Comparison of ENCODE assay signal across 1 cellular context in genomic region chr17:50977487-50978159, GRCh38.
A peak's percentile ranks its signal among the peaks of the same experiment; 100 is the strongest.
TF ChIP-seq lines count a peak whose summit lies in the region.

No MANE protein-coding gene starts in this region.

TF ChIP-seq in HepG2, 621 proteins besides CTCF, POLR2A, EP300 and RAD21 (continued from another document and continues in another):
- TF ChIP-seq ZNF775 (CRISPR knock-in tag; IDR thresholded peaks at IDR 0.05; ENCODE audit: borderline replicate concordance) (no peak), BCL3 (CRISPR knock-in tag; IDR thresholded peaks at IDR 0.05) (0 out of 2 replicates have a peak, but pooled peaks have one; percentile 53), ZFP36L1 (CRISPR knock-in tag; IDR thresholded peaks at IDR 0.05) (no peak), ZNF776 (CRISPR knock-in tag; IDR thresholded peaks at IDR 0.05) (no peak), CAMTA2 (CRISPR knock-in tag; IDR thresholded peaks at IDR 0.05; ENCODE audit: borderline replicate concordance) (no peak), RXRA (CRISPR knock-in tag; IDR thresholded peaks at IDR 0.05) (peak; percentile 41; the same call in 1 of the 2 replicates), MAZ (IDR thresholded peaks at IDR 0.05; ENCODE audit: borderline replicate concordance, low read depth, low read length) (no peak), MAZ (CRISPR knock-in tag; IDR thresholded peaks at IDR 0.05; ENCODE audit: low read depth) (no peak), RFXAP (CRISPR knock-in tag; IDR thresholded peaks at IDR 0.05; ENCODE audit: borderline replicate concordance) (no peak), NR2C2 (CRISPR knock-in tag; IDR thresholded peaks at IDR 0.05; ENCODE audit: borderline replicate concordance) (0 out of 2 replicates have a peak, but pooled peaks have one; percentile 15), PRPF4 (IDR thresholded peaks at IDR 0.05; ENCODE audit: low read depth, low read length, poor library complexity, severe bottlenecking) (no peak), ZNF121 (CRISPR knock-in tag; IDR thresholded peaks at IDR 0.05) (peak; percentile 71), TRIM22 (IDR thresholded peaks at IDR 0.05) (no peak), U2AF2 (IDR thresholded peaks at IDR 0.05; ENCODE audit: low read depth, low read length) (no peak), FOSL1 (CRISPR knock-in tag; IDR thresholded peaks at IDR 0.05; ENCODE audit: borderline replicate concordance) (no peak), NFKB2 (CRISPR knock-in tag; IDR thresholded peaks at IDR 0.05; ENCODE audit: borderline replicate concordance) (no peak), RNF219 (CRISPR knock-in tag; IDR thresholded peaks at IDR 0.05) (no peak), FOXC1 (CRISPR knock-in tag; IDR thresholded peaks at IDR 0.05; ENCODE audit: borderline replicate concordance) (no peak), IKZF5 (CRISPR knock-in tag; IDR thresholded peaks at IDR 0.05) (peak; percentile 80), SMAD3 (CRISPR knock-in tag; IDR thresholded peaks at IDR 0.05) (0 out of 2 replicates have a peak, but pooled peaks have one; percentile 39), MED8 (CRISPR knock-in tag; IDR thresholded peaks at IDR 0.05; ENCODE audit: insufficient replicate concordance) (peak; percentile 43), KDM3A (CRISPR knock-in tag; IDR thresholded peaks at IDR 0.05; ENCODE audit: low read depth) (no peak), ZNF557 (CRISPR knock-in tag; IDR thresholded peaks at IDR 0.05) (no peak), SNAPC2 (CRISPR knock-in tag; IDR thresholded peaks at IDR 0.05) (no peak), SOX6 (IDR thresholded peaks at IDR 0.05) (no peak), SOX6 (CRISPR knock-in tag; IDR thresholded peaks at IDR 0.05) (peak; percentile 82), FOXP1 (IDR thresholded peaks at IDR 0.05) (no peak), FOXP1 (CRISPR knock-in tag; IDR thresholded peaks at IDR 0.05) (peak; percentile 72; the same call in 1 of the 2 replicates), PRDM10 (CRISPR knock-in tag; IDR thresholded peaks at IDR 0.05; ENCODE audit: low read depth) (no peak), RFX3 (CRISPR knock-in tag; IDR thresholded peaks at IDR 0.05) (no peak), JDP2 (CRISPR knock-in tag; IDR thresholded peaks at IDR 0.05; ENCODE audit: borderline replicate concordance) (no peak), GATA4 (IDR thresholded peaks at IDR 0.05; ENCODE audit: borderline replicate concordance, low read depth) (peak; percentile 49; the same call in 1 of the 2 replicates), REL (CRISPR knock-in tag; conservative IDR thresholded peaks at IDR 0.05) (no peak), SP4 (CRISPR knock-in tag; IDR thresholded peaks at IDR 0.05) (no peak), TAF15 (IDR thresholded peaks at IDR 0.05; ENCODE audit: low read depth, low read length, poor library complexity, severe bottlenecking) (no peak), NFE2L2 (IDR thresholded peaks at IDR 0.05; ENCODE audit: low read length) (no peak), RXRB (CRISPR knock-in tag; IDR thresholded peaks at IDR 0.05; ENCODE audit: borderline replicate concordance) (peak; percentile 73)
- TF ChIP-seq, protein P1, sequence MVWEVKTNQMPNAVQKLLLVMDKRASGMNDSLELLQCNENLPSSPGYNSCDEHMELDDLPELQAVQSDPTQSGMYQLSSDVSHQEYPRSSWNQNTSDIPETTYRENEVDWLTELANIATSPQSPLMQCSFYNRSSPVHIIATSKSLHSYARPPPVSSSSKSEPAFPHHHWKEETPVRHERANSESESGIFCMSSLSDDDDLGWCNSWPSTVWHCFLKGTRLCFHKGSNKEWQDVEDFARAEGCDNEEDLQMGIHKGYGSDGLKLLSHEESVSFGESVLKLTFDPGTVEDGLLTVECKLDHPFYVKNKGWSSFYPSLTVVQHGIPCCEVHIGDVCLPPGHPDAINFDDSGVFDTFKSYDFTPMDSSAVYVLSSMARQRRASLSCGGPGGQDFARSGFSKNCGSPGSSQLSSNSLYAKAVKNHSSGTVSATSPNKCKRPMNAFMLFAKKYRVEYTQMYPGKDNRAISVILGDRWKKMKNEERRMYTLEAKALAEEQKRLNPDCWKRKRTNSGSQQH (CRISPR knock-in tag; IDR thresholded peaks at IDR 0.05; ENCODE audit: low read depth), result no peak
- TF ChIP-seq, protein P2, sequence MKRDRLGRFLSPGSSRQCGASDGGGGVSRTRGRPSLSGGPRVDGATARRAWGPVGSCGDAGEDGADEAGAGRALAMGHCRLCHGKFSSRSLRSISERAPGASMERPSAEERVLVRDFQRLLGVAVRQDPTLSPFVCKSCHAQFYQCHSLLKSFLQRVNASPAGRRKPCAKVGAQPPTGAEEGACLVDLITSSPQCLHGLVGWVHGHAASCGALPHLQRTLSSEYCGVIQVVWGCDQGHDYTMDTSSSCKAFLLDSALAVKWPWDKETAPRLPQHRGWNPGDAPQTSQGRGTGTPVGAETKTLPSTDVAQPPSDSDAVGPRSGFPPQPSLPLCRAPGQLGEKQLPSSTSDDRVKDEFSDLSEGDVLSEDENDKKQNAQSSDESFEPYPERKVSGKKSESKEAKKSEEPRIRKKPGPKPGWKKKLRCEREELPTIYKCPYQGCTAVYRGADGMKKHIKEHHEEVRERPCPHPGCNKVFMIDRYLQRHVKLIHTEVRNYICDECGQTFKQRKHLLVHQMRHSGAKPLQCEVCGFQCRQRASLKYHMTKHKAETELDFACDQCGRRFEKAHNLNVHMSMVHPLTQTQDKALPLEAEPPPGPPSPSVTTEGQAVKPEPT (CRISPR knock-in tag; IDR thresholded peaks at IDR 0.05; ENCODE audit: low read depth), result no peak
- TF ChIP-seq, protein P3, sequence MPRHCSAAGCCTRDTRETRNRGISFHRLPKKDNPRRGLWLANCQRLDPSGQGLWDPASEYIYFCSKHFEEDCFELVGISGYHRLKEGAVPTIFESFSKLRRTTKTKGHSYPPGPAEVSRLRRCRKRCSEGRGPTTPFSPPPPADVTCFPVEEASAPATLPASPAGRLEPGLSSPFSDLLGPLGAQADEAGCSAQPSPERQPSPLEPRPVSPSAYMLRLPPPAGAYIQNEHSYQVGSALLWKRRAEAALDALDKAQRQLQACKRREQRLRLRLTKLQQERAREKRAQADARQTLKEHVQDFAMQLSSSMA (CRISPR knock-in tag; IDR thresholded peaks at IDR 0.05), result no peak
- TF ChIP-seq, protein P4, sequence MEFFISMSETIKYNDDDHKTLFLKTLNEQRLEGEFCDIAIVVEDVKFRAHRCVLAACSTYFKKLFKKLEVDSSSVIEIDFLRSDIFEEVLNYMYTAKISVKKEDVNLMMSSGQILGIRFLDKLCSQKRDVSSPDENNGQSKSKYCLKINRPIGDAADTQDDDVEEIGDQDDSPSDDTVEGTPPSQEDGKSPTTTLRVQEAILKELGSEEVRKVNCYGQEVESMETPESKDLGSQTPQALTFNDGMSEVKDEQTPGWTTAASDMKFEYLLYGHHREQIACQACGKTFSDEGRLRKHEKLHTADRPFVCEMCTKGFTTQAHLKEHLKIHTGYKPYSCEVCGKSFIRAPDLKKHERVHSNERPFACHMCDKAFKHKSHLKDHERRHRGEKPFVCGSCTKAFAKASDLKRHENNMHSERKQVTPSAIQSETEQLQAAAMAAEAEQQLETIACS (CRISPR knock-in tag; IDR thresholded peaks at IDR 0.05), result no peak
- TF ChIP-seq, protein P5, sequence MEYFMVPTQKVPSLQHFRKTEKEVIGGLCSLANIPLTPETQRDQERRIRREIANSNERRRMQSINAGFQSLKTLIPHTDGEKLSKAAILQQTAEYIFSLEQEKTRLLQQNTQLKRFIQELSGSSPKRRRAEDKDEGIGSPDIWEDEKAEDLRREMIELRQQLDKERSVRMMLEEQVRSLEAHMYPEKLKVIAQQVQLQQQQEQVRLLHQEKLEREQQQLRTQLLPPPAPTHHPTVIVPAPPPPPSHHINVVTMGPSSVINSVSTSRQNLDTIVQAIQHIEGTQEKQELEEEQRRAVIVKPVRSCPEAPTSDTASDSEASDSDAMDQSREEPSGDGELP (IDR thresholded peaks at IDR 0.05; ENCODE audit: borderline replicate concordance, low read depth), result no peak
- TF ChIP-seq, protein P6, sequence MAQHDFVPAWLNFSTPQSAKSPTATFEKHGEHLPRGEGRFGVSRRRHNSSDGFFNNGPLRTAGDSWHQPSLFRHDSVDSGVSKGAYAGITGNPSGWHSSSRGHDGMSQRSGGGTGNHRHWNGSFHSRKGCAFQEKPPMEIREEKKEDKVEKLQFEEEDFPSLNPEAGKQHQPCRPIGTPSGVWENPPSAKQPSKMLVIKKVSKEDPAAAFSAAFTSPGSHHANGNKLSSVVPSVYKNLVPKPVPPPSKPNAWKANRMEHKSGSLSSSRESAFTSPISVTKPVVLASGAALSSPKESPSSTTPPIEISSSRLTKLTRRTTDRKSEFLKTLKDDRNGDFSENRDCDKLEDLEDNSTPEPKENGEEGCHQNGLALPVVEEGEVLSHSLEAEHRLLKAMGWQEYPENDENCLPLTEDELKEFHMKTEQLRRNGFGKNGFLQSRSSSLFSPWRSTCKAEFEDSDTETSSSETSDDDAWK (CRISPR knock-in tag; IDR thresholded peaks at IDR 0.05), result no peak
- TF ChIP-seq, protein P7, sequence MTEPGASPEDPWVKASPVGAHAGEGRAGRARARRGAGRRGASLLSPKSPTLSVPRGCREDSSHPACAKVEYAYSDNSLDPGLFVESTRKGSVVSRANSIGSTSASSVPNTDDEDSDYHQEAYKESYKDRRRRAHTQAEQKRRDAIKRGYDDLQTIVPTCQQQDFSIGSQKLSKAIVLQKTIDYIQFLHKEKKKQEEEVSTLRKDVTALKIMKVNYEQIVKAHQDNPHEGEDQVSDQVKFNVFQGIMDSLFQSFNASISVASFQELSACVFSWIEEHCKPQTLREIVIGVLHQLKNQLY (CRISPR knock-in tag; IDR thresholded peaks at IDR 0.05), result peak; percentile 21; the same call in 1 of the 2 replicates
